24 cellular contexts compared by ENCODE assay signal in the genomic region with DNA sequence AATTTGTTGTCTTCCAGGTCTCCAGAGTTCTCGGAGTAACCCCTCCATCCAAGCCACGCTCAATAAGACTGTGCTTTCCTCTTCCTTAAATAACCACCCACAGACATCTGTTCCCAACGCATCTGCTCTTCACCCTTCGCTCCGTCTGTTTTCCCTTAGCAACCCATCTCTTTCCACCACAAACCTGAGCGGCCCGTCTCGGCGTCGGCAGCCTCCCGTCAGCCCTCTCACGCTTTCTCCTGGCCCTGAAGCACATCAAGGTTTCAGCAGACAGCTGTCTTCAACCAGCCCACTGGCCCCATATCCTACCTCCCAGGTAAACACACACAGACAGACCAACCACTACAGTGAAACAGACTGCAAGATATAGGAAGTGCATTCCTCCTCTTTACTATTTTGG.
"Had no signal": no experiment of that assay in that cellular context is flagged by ENCODE, and none has a peak within 500 bp of the region (broad histone marks: within the 10 kb centered on the region; RNA-seq: fewer than 3 reads in every experiment).

No MANE protein-coding gene starts in this region.

- DNase-seq: activated CD4-positive, alpha-beta T cell treated with anti-CD3 and anti-CD28 coated beads, Interleukin-2, amount 50 U/mL, for 48 hours; activated CD4-positive, CD25-positive, alpha-beta regulatory T cell treated with anti-CD3 and anti-CD28 coated beads, Interleukin-2, amount 50 U/mL, for 72 hours; activated CD8-positive, alpha-beta memory T cell treated with anti-CD3 and anti-CD28 coated beads, Interleukin-2, amount 50 U/mL, for 48 hours; activated gamma-delta T cell; activated T-cell treated with anti-CD3 and anti-CD28 coated beads, Interleukin-2, amount 50 U/mL, for 72 hours; body of pancreas; effector memory CD4-positive, alpha-beta T cell; hypothalamus; left ventricle myocardium superior; ovary; psoas muscle; stimulated activated CD4-positive, alpha-beta T cell treated with anti-CD3 and anti-CD28 coated beads, Interleukin-12 subunit alpha, Interleukin-12 subunit beta, amount 100 ng/mL, for 4 hours; stimulated activated CD4-positive, alpha-beta T cell treated with anti-CD3 and anti-CD28 coated beads, Interleukin-4, amount 100 ng/mL, for 4 hours; stomach; transverse colon had no signal

- H3K4me3 ChIP-seq: body of pancreas, cardiac muscle cell, esophagus muscularis mucosa, ovary, psoas muscle, right atrium auricular region, stomach, suprapubic skin, transverse colon, vagina had no signal

- H3K27me3 ChIP-seq: body of pancreas, cardiac muscle cell, esophagus muscularis mucosa, ovary, right atrium auricular region, stomach, suprapubic skin, transverse colon, vagina had no signal

- H3K9me3 ChIP-seq: body of pancreas, esophagus muscularis mucosa, neutrophil, ovary, psoas muscle, right atrium auricular region, stomach, suprapubic skin, transverse colon, vagina had no signal

- H3K4me1 ChIP-seq: body of pancreas, stomach, transverse colon, vagina had no signal

- H3K9me3 Mint-ChIP-seq: activated T-cell treated with anti-CD3 and anti-CD28 coated beads, Interleukin-2, amount 50 U/mL, for 72 hours; nephron had no signal

- H3K36me3 ChIP-seq: ovary had no signal

- H3K27ac Mint-ChIP-seq: activated T-cell treated with anti-CD3 and anti-CD28 coated beads, Interleukin-2, amount 50 U/mL, for 72 hours; nephron had no signal

- ATAC-seq: activated T-cell treated with anti-CD3 and anti-CD28 coated beads, Interleukin-2, amount 50 U/mL, for 72 hours; body of pancreas; left ventricle myocardium superior; psoas muscle; SK-N-SH treated with all-trans-retinoic acid at 6 μM for 48 hours had no signal

- H3K4me3 Mint-ChIP-seq: activated T-cell treated with anti-CD3 and anti-CD28 coated beads, Interleukin-2, amount 50 U/mL, for 72 hours; nephron had no signal

- H3K27ac ChIP-seq: body of pancreas, cardiac muscle cell, esophagus muscularis mucosa, neutrophil, ovary, psoas muscle, right atrium auricular region, stomach, suprapubic skin, transverse colon, vagina, VCaP had no signal

- H3K4me1 Mint-ChIP-seq: nephron had no signal
